In genomic region chr2:165524720-165525119, GRCh38 we compare ENCODE assay signal across 22 cellular contexts. TPM values are rescaled to one million over a fixed set of nuclear protein-coding genes. Genes with fewer than 3 reads are reported as not detected.
DNase-seq lines count a peak whose midpoint lies in the region; ATAC-seq, FAIRE-seq and TF ChIP-seq lines count a peak whose summit lies in the region.
"Had no signal": no experiment of that assay in that cellular context is flagged by ENCODE, and none has a peak within 500 bp of the region (broad histone marks: within the 10 kb centered on the region; RNA-seq: fewer than 3 reads in every experiment).

No MANE protein-coding gene starts in this region.

- SMC1A ChIA-PET in GM12878 (lab: Charles Lee; ENCODE audit: uncharacterized antibody, unreplicated experiment): interaction anchor here (1.7 to 4.3 kb wide), 3 partner anchors 11 to 24 kb away, joined by 4 to 27 read pairs (median 5); no protein-coding TSS in a partner anchor

- H4K91ac ChIP-seq in mesenchymal stem cell (ENCODE audit: low read length): no peak overlapping the region

- H3K4me1 ChIP-seq in BLaER1 (peaks cover 24% of the 10 kb centered on the region), GM12878 (ENCODE audit: control insufficient read depth, insufficient read depth, low read length) (no peaks in the 10 kb centered on the region), mesenchymal stem cell (ENCODE audit: control insufficient read depth, insufficient read depth, low read depth, low read length) (no peaks in the 10 kb centered on the region), hepatocyte (ENCODE audit: insufficient read depth) (no peaks in the 10 kb centered on the region)
- H3K4me1 ChIP-seq: BE2C, Caco-2 had no signal

- H4K8ac ChIP-seq in mesenchymal stem cell (ENCODE audit: low read length): no peak overlapping the region

- H3K18ac ChIP-seq in mesenchymal stem cell (ENCODE audit: low read depth in 1 of 2, low read length in 2 of 2): no peak overlapping the region

- H3K9me3 ChIP-seq in BLaER1 (0 out of 2 replicates have a peak, but pooled peaks cover 5% of the 10 kb centered on the region), GM12878 (replicated peaks; ENCODE audit: control insufficient read depth, insufficient read depth, low read length) (no peaks in the 10 kb centered on the region), mesenchymal stem cell (ENCODE audit: control insufficient read depth, low read length) (no peaks in the 10 kb centered on the region), hepatocyte (ENCODE audit: low read depth) (no peaks in the 10 kb centered on the region)
- H3K9me3 ChIP-seq: BE2C, Caco-2 had no signal

- H3K23ac ChIP-seq in mesenchymal stem cell (ENCODE audit: low read length in 2 of 2): no peak overlapping the region

- intact Hi-C loops in GM12878 (cut with micrococcal nuclease; ENCODE audit: unreplicated experiment): no loop called here

- POLR2A ChIA-PET in GM12878 (lab: Charles Lee): no interaction called here
- POLR2A ChIA-PET in activated CD4-positive, alpha-beta memory T cell treated with anti-CD3 and anti-CD28 coated beads, Interleukin-2, amount 10 ng/mL, durations not matched to agents 7 days and 5 days (lab: Charles Lee): no interaction called here

- no peak overlapping the region for H3K27ac ChIP-seq in BLaER1
- H3K27ac ChIP-seq in GM12878 (ENCODE audit: control insufficient read depth, insufficient read depth): no peak overlapping the region
- no peak overlapping the region for H3K27ac ChIP-seq in mesenchymal stem cell (ENCODE audit: low read length, poor library complexity, severe bottlenecking)
- no peak overlapping the region for H3K27ac ChIP-seq in hepatocyte
- H3K27ac ChIP-seq: BLaER1 treated with 17β-estradiol and CSF1 and Interleukin-3, amounts not matched to agents 10 nM and 100 nM; C4-2B had no signal

- RAD21 ChIA-PET in GM12878 (lab: Charles Lee; ENCODE audit: unreplicated experiment): interaction anchor here (0.9 to 1.6 kb wide), 2 partner anchors 24 to 74 kb away, joined by 3 read pairs; no protein-coding TSS in a partner anchor

- no peak overlapping the region for H2AFZ ChIP-seq in GM12878 (ENCODE audit: control insufficient read depth, low read depth, low read length)
- no peak overlapping the region for H2AFZ ChIP-seq in mesenchymal stem cell (ENCODE audit: low read depth, low read length)
- no peak overlapping the region for H2AFZ ChIP-seq in hepatocyte

- H3K27ac Mint-ChIP-seq in activated CD4-positive, alpha-beta memory T cell treated with anti-CD3 and anti-CD28 coated beads, Interleukin-2, amount 10 ng/mL, durations not matched to agents 7 days and 5 days: no peak overlapping the region
- H3K27ac Mint-ChIP-seq: CD4-positive, alpha-beta T cell; CD8-positive, alpha-beta T cell had no signal

- no peaks in the 10 kb centered on the region for H3K36me3 Mint-ChIP-seq in activated CD4-positive, alpha-beta memory T cell treated with anti-CD3 and anti-CD28 coated beads, Interleukin-2, amount 10 ng/mL, durations not matched to agents 7 days and 5 days (ENCODE audit: low read depth)
- H3K36me3 Mint-ChIP-seq: CD8-positive, alpha-beta T cell had no signal

- no peaks in the 10 kb centered on the region for H3K9me2 ChIP-seq in hepatocyte (replicated peaks; ENCODE audit: insufficient read depth)

- TF ChIP-seq EP300 in GM12878 (IDR thresholded peaks at IDR 0.05; ENCODE audit: borderline replicate concordance in 1 of 2, control insufficient read depth in 1 of 2, low read depth in 2 of 2, low read length in 2 of 2): no peak

- peaks cover 3% of the 10 kb centered on the region for H3K79me1 ChIP-seq in mesenchymal stem cell (replicated peaks; ENCODE audit: low read length, poor library complexity, severe bottlenecking)

- H3K9ac ChIP-seq in BLaER1 (no peak overlapping the region), GM12878 (ENCODE audit: control insufficient read depth, insufficient read depth, low read length) (no peak overlapping the region), mesenchymal stem cell (ENCODE audit: low read length) (no peak overlapping the region)
- H3K9ac ChIP-seq: BLaER1 treated with 17β-estradiol and CSF1 and Interleukin-3, amounts not matched to agents 10 nM and 100 nM had no signal

- H2BK12ac ChIP-seq in mesenchymal stem cell (ENCODE audit: low read length in 2 of 2): no peak overlapping the region

- DNase-seq in GM12878 (ENCODE audit: low read depth, low spot score) (no peak), fibroblast of peridontal ligament (ENCODE audit: extremely low read depth) (peak; percentile 11), mesenchymal stem cell (peak; percentile 61), hepatocyte (ENCODE audit: low spot score) (no peak), globus pallidus (ENCODE audit: low spot score) (no peak)
- DNase-seq in activated CD4-positive, alpha-beta memory T cell treated with anti-CD3 and anti-CD28 coated beads, Interleukin-2, amount 10 ng/mL, durations not matched to agents 7 days and 5 days: no peak
- DNase-seq: 8988T; ACHN; BE2C; Caco-2; Calu3; CD4-positive, alpha-beta T cell; CD8-positive, alpha-beta T cell; DMS79 treated with DMSO at 0.1 percent for 48 hours; GF-D8 had no signal

- H3K27me3 Mint-ChIP-seq in activated CD4-positive, alpha-beta memory T cell treated with anti-CD3 and anti-CD28 coated beads, Interleukin-2, amount 10 ng/mL, durations not matched to agents 7 days and 5 days: no peaks in the 10 kb centered on the region
- H3K27me3 Mint-ChIP-seq: CD4-positive, alpha-beta T cell had no signal

- TF ChIP-seq CTCF in GM12878 (IDR thresholded peaks at IDR 0.05 in 2 of 3, conservative IDR thresholded peaks at IDR 0.05 in 1 of 3; ENCODE audit: control insufficient read depth in 2 of 3, extremely low read depth in 1 of 3, insufficient read depth in 1 of 3, low read depth in 3 of 3, low read length in 3 of 3) (no peak), hepatocyte (IDR thresholded peaks at IDR 0.05; ENCODE audit: poor library complexity) (no peak)

- H4K20me1 ChIP-seq in BLaER1 (no peaks in the 10 kb centered on the region), GM12878 (ENCODE audit: control insufficient read depth, insufficient read depth) (no peaks in the 10 kb centered on the region), hepatocyte (ENCODE audit: insufficient read depth, poor library complexity, severe bottlenecking) (no peaks in the 10 kb centered on the region)
- H4K20me1 ChIP-seq: BLaER1 treated with 17β-estradiol and CSF1 and Interleukin-3, amounts not matched to agents 10 nM and 100 nM had no signal

- H3K36me3 ChIP-seq in BLaER1 (no peaks in the 10 kb centered on the region), GM12878 (ENCODE audit: control insufficient read depth in 2 of 2, insufficient read depth in 2 of 2, low read length in 1 of 2) (no peaks in the 10 kb centered on the region), mesenchymal stem cell (ENCODE audit: control insufficient read depth in 1 of 2, insufficient read depth in 2 of 2, low read depth in 1 of 2, low read length in 2 of 2) (no peaks in the 10 kb centered on the region), hepatocyte (replicated peaks; ENCODE audit: insufficient read depth, low read depth) (no peaks in the 10 kb centered on the region)
- H3K36me3 ChIP-seq: BE2C; BLaER1 treated with 17β-estradiol and CSF1 and Interleukin-3, amounts not matched to agents 10 nM and 100 nM had no signal

- H3K27me3 ChIP-seq in BLaER1: no peaks in the 10 kb centered on the region
- no peaks in the 10 kb centered on the region for H3K27me3 ChIP-seq in GM12878 (replicated peaks in 1 of 2; ENCODE audit: control insufficient read depth in 2 of 2, insufficient read depth in 2 of 2, low read length in 1 of 2)
- H3K27me3 ChIP-seq in mesenchymal stem cell (ENCODE audit: control insufficient read depth in 1 of 2, insufficient read depth in 1 of 2, low read length in 2 of 2): no peaks in the 10 kb centered on the region
- H3K27me3 ChIP-seq in hepatocyte: no peaks in the 10 kb centered on the region
- H3K27me3 ChIP-seq: BE2C; BLaER1 treated with 17β-estradiol and CSF1 and Interleukin-3, amounts not matched to agents 10 nM and 100 nM had no signal

- no peak for FAIRE-seq in GM12878 (lab: Jason Lieb, UNC)
- FAIRE-seq: A204.1, G401.6, GM12892, GM18507 had no signal

- no peak overlapping the region for H2BK5ac ChIP-seq in mesenchymal stem cell (ENCODE audit: low read depth, low read length, poor library complexity, severe bottlenecking)

- no peak for TF ChIP-seq RAD21 in GM12878 (IDR thresholded peaks at IDR 0.05; ENCODE audit: insufficient read depth, low read depth, low read length)

- 5% methylated on average over 1 of the region's 1 CpG for WGBS in GM12878 (ENCODE audit: insufficient coverage, insufficient replicate concordance, low lambda C conversion rate, missing lambda C conversion rate)
- WGBS in mesenchymal stem cell: no CpG with 5 or more reads among the region's 1 CpG
- 57% methylated on average over 1 of the region's 1 CpG for whole genome bisulfite sequencing in hepatocyte (ENCODE audit: low lambda C conversion rate, missing lambda C conversion rate)

- no peak overlapping the region for H3K4me3 Mint-ChIP-seq in activated CD4-positive, alpha-beta memory T cell treated with anti-CD3 and anti-CD28 coated beads, Interleukin-2, amount 10 ng/mL, durations not matched to agents 7 days and 5 days
- H3K4me3 Mint-ChIP-seq: CD4-positive, alpha-beta T cell; CD8-positive, alpha-beta T cell had no signal

- H3K79me2 ChIP-seq in GM12878 (ENCODE audit: control insufficient read depth, insufficient read depth, low read length) (no peaks in the 10 kb centered on the region), hepatocyte (peaks cover 2% of the 10 kb centered on the region)

- H2BK15ac ChIP-seq in mesenchymal stem cell (ENCODE audit: low read depth, poor library complexity, severe bottlenecking): no peak overlapping the region

- H3K14ac ChIP-seq in mesenchymal stem cell (ENCODE audit: low read length in 2 of 2): no peak overlapping the region

- in situ Hi-C loops in GM12878 (cut with MboI): no loop called here

- H3K4me2 ChIP-seq in BLaER1 (peak overlapping the region; percentile 23), GM12878 (ENCODE audit: control insufficient read depth, insufficient read depth) (no peak overlapping the region), mesenchymal stem cell (ENCODE audit: low read length, poor library complexity, severe bottlenecking) (no peak overlapping the region), hepatocyte (no peak overlapping the region)

- H3K4ac ChIP-seq in mesenchymal stem cell (ENCODE audit: low read depth in 1 of 2, low read length in 2 of 2): no peak overlapping the region

- H3K9me3 Mint-ChIP-seq in activated CD4-positive, alpha-beta memory T cell treated with anti-CD3 and anti-CD28 coated beads, Interleukin-2, amount 10 ng/mL, durations not matched to agents 7 days and 5 days: no peaks in the 10 kb centered on the region
- H3K9me3 Mint-ChIP-seq: CD4-positive, alpha-beta T cell; CD8-positive, alpha-beta T cell had no signal

- TF ChIP-seq POLR2A in GM12878 (IDR thresholded peaks at IDR 0.05; ENCODE audit: low read depth, low read length): no peak

- BruUV-seq in GM12878 (replicated peaks; lab: Mats Ljungman, UMichigan): no TSS peak

- CTCF ChIA-PET in GM12878 (lab: Yijun Ruan, JAX): interaction anchor here (1.3 kb wide), 1 partner anchor 75 kb away, joined by 4 read pairs; no protein-coding TSS in a partner anchor
- CTCF ChIA-PET in activated CD4-positive, alpha-beta memory T cell treated with anti-CD3 and anti-CD28 coated beads, Interleukin-2, amount 10 ng/mL, durations not matched to agents 7 days and 5 days (lab: Charles Lee): no interaction called here

- no peak overlapping the region for H2BK120ac ChIP-seq in mesenchymal stem cell (ENCODE audit: low read depth, low read length)

- H3K4me3 ChIP-seq in BLaER1 (no peak overlapping the region), GM12878 (no peak overlapping the region), mesenchymal stem cell (ENCODE audit: insufficient read depth in 1 of 2, low read depth in 1 of 2, low read length in 2 of 2) (no peak overlapping the region), hepatocyte (no peak overlapping the region)
- H3K4me3 ChIP-seq: BLaER1 treated with 17β-estradiol and CSF1 and Interleukin-3, amounts not matched to agents 10 nM and 100 nM had no signal

- ATAC-seq in GM12878: no peak
- ATAC-seq: CD8-positive, alpha-beta T cell had no signal

- no peak overlapping the region for H2AK5ac ChIP-seq in mesenchymal stem cell (ENCODE audit: low read length, severe bottlenecking)

- H3K4me1 Mint-ChIP-seq in activated CD4-positive, alpha-beta memory T cell treated with anti-CD3 and anti-CD28 coated beads, Interleukin-2, amount 10 ng/mL, durations not matched to agents 7 days and 5 days: no peaks in the 10 kb centered on the region

RNA-seq across cellular contexts. Expression of gene CSRNP3, which starts 55.2 kb away (rescaled TPM):
- total RNA-seq in GM12878 (2013; cell fraction: nucleolus; rRNA removed): 6.5 TPM in 2 replicates
- total RNA-seq in GM12878 (2014; rRNA removed): 0.05 and 0.06 TPM in 2 replicates
- 0.09 and 0.18 TPM in 2 replicates for total RNA-seq in GM12878 (2014; rRNA removed; fragmentation: Illumina TruSeq; extraction: Trizol)
- total RNA-seq in GM12878 (2021): 0.21 and 0.36 TPM in 2 replicates
- polyA plus RNA-seq in GM12878 (2011; ENCODE audit: low read depth): not detected
- polyA plus RNA-seq in GM12878 (2011; rRNA removed): 5.2 and 8.7 TPM in 2 replicates
- 2.9 and 3.0 TPM in 2 replicates for polyA plus RNA-seq in GM12878 (2011; cell fraction: cytosol; rRNA removed)
- polyA plus RNA-seq in GM12878 (2011; cell fraction: nucleus; rRNA removed): 4.3 and 6.3 TPM in 2 replicates
- 0.11 TPM in 1 of 2 replicates, not detected in the other for polyA plus RNA-seq in GM12878 (2012)
- polyA plus RNA-seq in GM12878 (2014; fragmentation: Illumina TruSeq; extraction: Trizol): 0.04 and 0.13 TPM in 2 replicates
- polyA plus RNA-seq in GM12878 (2014; fragmentation: Nextera tagmentation; extraction: Ambion mirVana): under 1 TPM in 1 of 2 experiments, not detected in 1; 0.11 TPM
- polyA plus RNA-seq in GM12878 (2014; rRNA removed): 0.04 and 0.16 TPM in 2 replicates
- polyA plus RNA-seq in GM12878 (2016; fragmentation: Nextera tagmentation; extraction: Ambion mirVana): under 1 TPM; 0.03 to 0.12 TPM
- polyA minus RNA-seq in GM12878 (2011; rRNA and poly(A)+ RNA removed): 19.1 and 33.4 TPM in 2 replicates
- polyA minus RNA-seq in GM12878 (2011; cell fraction: cytosol; rRNA and poly(A)+ RNA removed): 3.5 and 3.6 TPM in 2 replicates
- polyA minus RNA-seq in GM12878 (2011; cell fraction: nucleus; rRNA and poly(A)+ RNA removed): 11.2 and 12.1 TPM in 2 replicates
- polyA plus RNA-seq in mesenchymal stem cell (2013, experiment 1 of 2): 1.5 TPM
- 1.6 TPM for polyA plus RNA-seq in mesenchymal stem cell (2013, experiment 2 of 2)
- total RNA-seq in hepatocyte: 8.1 and 14.0 TPM in 2 replicates
- polyA plus RNA-seq in hepatocyte: 3.0 and 6.9 TPM in 2 replicates
- total RNA-seq in activated CD4-positive, alpha-beta memory T cell treated with anti-CD3 and anti-CD28 coated beads, Interleukin-2, amount 10 ng/mL, durations not matched to agents 7 days and 5 days: not detected
- total RNA-seq: CD4-positive, alpha-beta T cell; CD8-positive, alpha-beta T cell had no signal

Comparison
In these comparisons a context has a peak if more than half of its experiments do, and no peak if none do; other contexts are left out.
1. DNase-seq: peak in fibroblast of peridontal ligament (single experiment) and mesenchymal stem cell (single experiment); none in GM12878 (single experiment), hepatocyte (single experiment), globus pallidus (single experiment) and activated CD4-positive, alpha-beta memory T cell treated with anti-CD3 and anti-CD28 coated beads, Interleukin-2, amount 10 ng/mL, durations not matched to agents 7 days and 5 days (single experiment).